ENCODE assay signal across 29 cellular contexts in the genomic region with DNA sequence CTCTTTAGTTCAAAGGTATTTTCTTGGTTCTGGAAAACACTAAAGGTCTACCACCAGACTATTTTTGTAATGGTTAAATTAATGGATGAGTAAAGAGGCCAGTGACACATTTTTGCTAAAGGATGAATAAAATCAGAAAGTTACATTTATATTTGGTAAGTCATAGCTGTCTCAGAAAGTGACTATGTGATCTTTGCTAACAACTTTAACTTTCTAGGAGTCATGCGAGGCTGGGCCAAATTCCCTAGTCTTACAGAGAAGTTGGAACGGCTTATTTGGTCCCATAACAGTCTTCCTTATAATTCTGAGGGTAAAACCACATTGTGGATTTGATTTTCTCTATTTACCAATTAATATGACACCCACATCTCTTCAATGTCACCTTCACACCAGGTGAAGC.
DNase-seq lines count a peak whose midpoint lies in the region; ATAC-seq and TF ChIP-seq lines count a peak whose summit lies in the region.
"Had no signal": no experiment of that assay in that cellular context is flagged by ENCODE, and none has a peak within 500 bp of the region (broad histone marks: within the 10 kb centered on the region; RNA-seq: fewer than 3 reads in every experiment).

No MANE protein-coding gene starts in this region.

- no peaks in the 10 kb centered on the region for H3K79me1 ChIP-seq in IMR-90 (ENCODE audit: low read depth in 1 of 2, low read length in 2 of 2)

- H3K9me3 ChIP-seq in IMR-90 (ENCODE audit: control insufficient read depth, insufficient read depth, low read length) (no peaks in the 10 kb centered on the region), osteoblast (ENCODE audit: low read depth, low read length) (no peaks in the 10 kb centered on the region)
- H3K9me3 ChIP-seq: BE2C, Caco-2, esophagus squamous epithelium, heart left ventricle, mucosa of descending colon, Peyer's patch, prostate gland, spleen, upper lobe of left lung had no signal

- TF ChIP-seq CTCF in IMR-90 (conservative IDR thresholded peaks at IDR 0.05; ENCODE audit: low read depth, low read length): no peak
- no peak for TF ChIP-seq CTCF in osteoblast (IDR thresholded peaks at IDR 0.05; ENCODE audit: extremely low read depth, low read depth, low read length)

- H3K4me1 ChIP-seq in IMR-90 (ENCODE audit: control insufficient read depth, insufficient read depth, low read length): peaks cover 2% of the 10 kb centered on the region; the same call in 1 of the 2 replicates
- peaks cover 31% of the 10 kb centered on the region for H3K4me1 ChIP-seq in osteoblast (ENCODE audit: insufficient read depth, low read length)
- H3K4me1 ChIP-seq: BE2C, Caco-2, esophagus squamous epithelium, Peyer's patch, prostate gland, spleen, upper lobe of left lung had no signal

- no TSS peak for BruUV-seq in IMR-90 (replicated peaks; lab: Mats Ljungman, UMichigan)

- H2AK5ac ChIP-seq in IMR-90 (ENCODE audit: low read depth, low read length): no peak overlapping the region

- intact Hi-C loops in IMR-90 (cut with micrococcal nuclease): no loop called here

- CTCF ChIA-PET in IMR-90 (lab: Yijun Ruan, JAX): interaction anchor here (0.6 kb wide), 1 partner anchor 1374 kb away, joined by 3 read pairs; no protein-coding TSS in a partner anchor

- POLR2A ChIA-PET in IMR-90 (lab: Charles Lee; ENCODE audit: unreplicated experiment): no interaction called here

- H3K27ac ChIP-seq in IMR-90 (ENCODE audit: insufficient read depth, low read length) (no peak overlapping the region), osteoblast (ENCODE audit: low read depth, low read length) (peak overlapping the region; percentile 86)
- H3K27ac ChIP-seq: esophagus squamous epithelium, Peyer's patch, prostate gland, SK-N-MC, spleen, upper lobe of left lung had no signal

- WGBS in IMR-90 (ENCODE audit: extremely low coverage in 2 of 2, insufficient read length in 1 of 2), 2 experiments: no CpG with 5 or more reads among the region's 2 CpGs

- peak; percentile 68 for DNase-seq in EL
- DNase-seq in IMR-90: peak; percentile 68
- peak; percentile 10 for DNase-seq in astrocyte of the hippocampus (ENCODE audit: low read depth, low spot score)
- DNase-seq in osteoblast (ENCODE audit: insufficient read length, low spot score, missing footprints): no peak
- DNase-seq in activated T-cell treated with anti-CD3 and anti-CD28 coated beads, Interleukin-2, amount 50 U/mL, for 1 hour: no peak
- no peak for DNase-seq in activated naive CD4-positive, alpha-beta T cell treated with anti-CD3 and anti-CD28 coated beads, Interleukin-2, amount 50 U/mL, for 72 hours (ENCODE audit: low spot score in 2 of 2)
- DNase-seq: activated CD4-positive, alpha-beta memory T cell treated with anti-CD3 and anti-CD28 coated beads for 36 hours; activated CD4-positive, CD25-positive, alpha-beta regulatory T cell; activated naive CD4-positive, alpha-beta T cell treated with anti-CD3 and anti-CD28 coated beads, Interleukin-2, amount 10 ng/mL, durations not matched to agents 7 days and 5 days; activated T-cell treated with anti-CD3 and anti-CD28 coated beads for 4 hours; BE2C; Caco-2; DND-41; effector memory CD8-positive, alpha-beta T cell; esophagus squamous epithelium; heart left ventricle; mucosa of descending colon; NCI-H1694 treated with DMSO at 0.1 percent for 48 hours; Peyer's patch; spleen; stimulated activated CD4-positive, alpha-beta T cell treated with anti-CD3 and anti-CD28 coated beads, Interleukin-4, amount 100 ng/mL, for 24 hours; T-helper 9 cell; upper lobe of left lung had no signal

- H3K56ac ChIP-seq in IMR-90 (ENCODE audit: extremely low read depth, insufficient read depth, low read length): no peak overlapping the region

- no peaks in the 10 kb centered on the region for H3K9me3 Mint-ChIP-seq in activated naive CD4-positive, alpha-beta T cell treated with anti-CD3 and anti-CD28 coated beads, Interleukin-2, amount 50 U/mL, for 72 hours
- H3K9me3 Mint-ChIP-seq: activated CD4-positive, alpha-beta memory T cell treated with anti-CD3 and anti-CD28 coated beads for 36 hours; activated naive CD4-positive, alpha-beta T cell treated with anti-CD3 and anti-CD28 coated beads, Interleukin-2, amount 10 ng/mL, durations not matched to agents 7 days and 5 days; effector memory CD8-positive, alpha-beta T cell; stimulated activated naive CD8-positive, alpha-beta T cell treated with anti-CD3 and anti-CD28 coated beads, Interleukin-15, Interleukin-2, amounts not matched to agents 100 ng/mL and 50 ng/mL, for 24 hours had no signal

- no peak overlapping the region for H3K18ac ChIP-seq in IMR-90 (ENCODE audit: low read depth, low read length)

- no peak overlapping the region for H4K8ac ChIP-seq in IMR-90 (ENCODE audit: low read depth in 2 of 2, low read length in 2 of 2)

- no peaks in the 10 kb centered on the region for H4K20me1 ChIP-seq in IMR-90 (ENCODE audit: insufficient read depth, low read length)
- H4K20me1 ChIP-seq in osteoblast (ENCODE audit: insufficient read depth, low read length): no peaks in the 10 kb centered on the region

- in situ Hi-C loops in IMR-90 (cut with MboI; ENCODE audit: low sequenced_read_pairs): no loop called here

- no peak overlapping the region for H3K14ac ChIP-seq in IMR-90 (replicated peaks; ENCODE audit: low read depth, low read length)

- no peaks in the 10 kb centered on the region for H3K79me2 ChIP-seq in osteoblast (ENCODE audit: insufficient read depth, low read length)

- ATAC-seq in IMR-90 (ENCODE audit: low read depth) (0 out of 2 replicates have a peak, but pooled peaks have one; percentile 40), HG03432 (IDR thresholded peaks at IDR 0.05; ENCODE audit: unreplicated experiment) (no peak), GM18498 (IDR thresholded peaks at IDR 0.05; ENCODE audit: unreplicated experiment) (no peak)
- no peak for ATAC-seq in activated naive CD4-positive, alpha-beta T cell treated with anti-CD3 and anti-CD28 coated beads, Interleukin-2, amount 50 U/mL, for 72 hours
- ATAC-seq: effector memory CD8-positive, alpha-beta T cell; K562; mucosa of descending colon had no signal

- no peak overlapping the region for H2AK9ac ChIP-seq in IMR-90 (replicated peaks; ENCODE audit: low read depth, low read length, poor library complexity)

- H2BK15ac ChIP-seq in IMR-90 (ENCODE audit: low read depth, low read length): no peak overlapping the region

- H4K5ac ChIP-seq in IMR-90 (ENCODE audit: low read depth, low read length): no peak overlapping the region

- H2BK5ac ChIP-seq in IMR-90 (ENCODE audit: low read depth, low read length, poor library complexity, severe bottlenecking): peak overlapping the region; percentile 70

- no peaks in the 10 kb centered on the region for H3K36me3 ChIP-seq in IMR-90 (ENCODE audit: control insufficient read depth, insufficient read depth, low read length)
- H3K36me3 ChIP-seq in osteoblast (ENCODE audit: insufficient read depth, low read length): no peaks in the 10 kb centered on the region
- H3K36me3 ChIP-seq: BE2C, esophagus squamous epithelium, Peyer's patch, prostate gland, spleen, upper lobe of left lung had no signal

- H3K9ac ChIP-seq in IMR-90 (ENCODE audit: low read depth, low read length): no peak overlapping the region

- H2AFZ ChIP-seq in IMR-90 (replicated peaks; ENCODE audit: low read length, poor library complexity) (no peak overlapping the region), osteoblast (ENCODE audit: low read length) (no peak overlapping the region)

- no peak for TF ChIP-seq RAD21 in IMR-90 (IDR thresholded peaks at IDR 0.05; ENCODE audit: low read length)

- no peak overlapping the region for H3K4ac ChIP-seq in IMR-90 (ENCODE audit: low read depth, low read length)

- H3K36me3 Mint-ChIP-seq in activated naive CD4-positive, alpha-beta T cell treated with anti-CD3 and anti-CD28 coated beads, Interleukin-2, amount 50 U/mL, for 72 hours: no peaks in the 10 kb centered on the region
- H3K36me3 Mint-ChIP-seq: activated CD4-positive, alpha-beta memory T cell treated with anti-CD3 and anti-CD28 coated beads for 36 hours; activated naive CD4-positive, alpha-beta T cell treated with anti-CD3 and anti-CD28 coated beads, Interleukin-2, amount 10 ng/mL, durations not matched to agents 7 days and 5 days had no signal

- H3K23ac ChIP-seq in IMR-90 (ENCODE audit: low read depth, low read length): no peak overlapping the region

- H3K4me2 ChIP-seq in IMR-90 (ENCODE audit: low read depth, low read length) (no peak overlapping the region; the same call in 1 of the 2 replicates), osteoblast (ENCODE audit: insufficient read depth, low read length) (peak overlapping the region; percentile 56)

- no peak overlapping the region for H4K91ac ChIP-seq in IMR-90 (ENCODE audit: insufficient read depth, low read depth, low read length)

- dilution Hi-C loops in IMR-90 (cut with HindIII; ENCODE audit: low sequenced_read_pairs, unreplicated experiment): no loop called here

- no peak for TF ChIP-seq POLR2A in IMR-90 (IDR thresholded peaks at IDR 0.05; ENCODE audit: low read depth, low read length)

- H3K4me3 ChIP-seq in IMR-90 (ENCODE audit: insufficient read depth, low read depth, low read length): no peak overlapping the region
- H3K4me3 ChIP-seq in osteoblast (ENCODE audit: insufficient read depth, low read length): no peak overlapping the region
- H3K4me3 ChIP-seq: esophagus squamous epithelium, heart left ventricle, K562, mucosa of descending colon, Peyer's patch, prostate gland, SK-N-MC, spleen, upper lobe of left lung had no signal

- H2BK20ac ChIP-seq in IMR-90 (ENCODE audit: low read depth, low read length): no peak overlapping the region

- H3K27me3 ChIP-seq in IMR-90 (ENCODE audit: control insufficient read depth, insufficient read depth, low read length) (no peaks in the 10 kb centered on the region), osteoblast (ENCODE audit: insufficient read depth, low read length) (no peaks in the 10 kb centered on the region)
- H3K27me3 ChIP-seq: BE2C, esophagus squamous epithelium, heart left ventricle, Peyer's patch, spleen, upper lobe of left lung had no signal

- no peak overlapping the region for H3K27ac Mint-ChIP-seq in activated naive CD4-positive, alpha-beta T cell treated with anti-CD3 and anti-CD28 coated beads, Interleukin-2, amount 50 U/mL, for 72 hours
- H3K27ac Mint-ChIP-seq: activated CD4-positive, alpha-beta memory T cell treated with anti-CD3 and anti-CD28 coated beads for 36 hours; activated naive CD4-positive, alpha-beta T cell treated with anti-CD3 and anti-CD28 coated beads, Interleukin-2, amount 10 ng/mL, durations not matched to agents 7 days and 5 days; effector memory CD8-positive, alpha-beta T cell; stimulated activated naive CD8-positive, alpha-beta T cell treated with anti-CD3 and anti-CD28 coated beads, Interleukin-15, Interleukin-2, amounts not matched to agents 100 ng/mL and 50 ng/mL, for 24 hours had no signal

- no peak overlapping the region for H2BK120ac ChIP-seq in IMR-90 (ENCODE audit: low read depth, low read length)

- no peaks in the 10 kb centered on the region for H3K9me1 ChIP-seq in IMR-90 (ENCODE audit: insufficient read depth, low read length)

Comparison
In these comparisons a context has a peak if more than half of its experiments do, and no peak if none do; other contexts are left out.
1. DNase-seq: peak in EL (single experiment), IMR-90 (single experiment) and astrocyte of the hippocampus (single experiment); none in osteoblast (single experiment), activated T-cell treated with anti-CD3 and anti-CD28 coated beads, Interleukin-2, amount 50 U/mL, for 1 hour (single experiment) and activated naive CD4-positive, alpha-beta T cell treated with anti-CD3 and anti-CD28 coated beads, Interleukin-2, amount 50 U/mL, for 72 hours (0 of 2).